Comparison of ENCODE assay signal across 24 cellular contexts in genomic region chr2:233244818-233245217, GRCh38. TPM values are rescaled to one million over a fixed set of nuclear protein-coding genes. Genes with fewer than 3 reads are reported as not detected.
DNase-seq lines count a peak whose midpoint lies in the region; ATAC-seq, FAIRE-seq and TF ChIP-seq lines count a peak whose summit lies in the region.
"Had no signal": no experiment of that assay in that cellular context is flagged by ENCODE, and none has a peak within 500 bp of the region (broad histone marks: within the 10 kb centered on the region; RNA-seq: fewer than 3 reads in every experiment).

No MANE protein-coding gene starts in this region.

- no peak for TF ChIP-seq RAD21 in H1 (IDR thresholded peaks at IDR 0.05 in 1 of 2, conservative IDR thresholded peaks at IDR 0.05 in 1 of 2; ENCODE audit: low read depth in 2 of 2, low read length in 2 of 2)

- H3K27ac ChIP-seq in H1 (ENCODE audit: low read depth, low read length) (no peak overlapping the region), smooth muscle cell (ENCODE audit: low read depth) (peak overlapping the region; percentile 43)
- H3K27ac ChIP-seq: cardiac muscle cell, pancreas, upper lobe of left lung had no signal

- no peak for TF ChIP-seq EP300 in H1 (IDR thresholded peaks at IDR 0.05; ENCODE audit: borderline replicate concordance in 1 of 2, low read depth in 2 of 2, low read length in 2 of 2)

- H3K9ac ChIP-seq in H1 (replicated peaks in 1 of 4; ENCODE audit: extremely low read depth in 1 of 4, low read depth in 3 of 4, low read length in 3 of 4) (no peak overlapping the region), smooth muscle cell (ENCODE audit: low read depth) (no peak overlapping the region)

- no peak overlapping the region for H4K91ac ChIP-seq in H1 (replicated peaks; ENCODE audit: insufficient read length, low read length)

- H2BK120ac ChIP-seq in H1 (replicated peaks; ENCODE audit: low read depth, low read length) = no peak overlapping the region

- H3K27me3 ChIP-seq in H1 (replicated peaks in 1 of 4; ENCODE audit: control insufficient read depth in 3 of 4, extremely low read depth in 1 of 4, insufficient read depth in 3 of 4, low read length in 3 of 4) = peaks cover 0 to 1% (median 0%) of the 10 kb centered on the region in 4 experiments; a peak in 1 of 7 replicates
- no peaks in the 10 kb centered on the region for H3K27me3 ChIP-seq in smooth muscle cell (ENCODE audit: low read depth)
- H3K27me3 ChIP-seq: cardiac muscle cell, pancreas, upper lobe of left lung had no signal

- WGBS in H1 (ENCODE audit: extremely low coverage in 1 of 2, insufficient coverage in 1 of 2, insufficient read length in 1 of 2, insufficient replicate concordance in 2 of 2, low coverage in 1 of 2, low lambda C conversion rate in 2 of 2, missing lambda C conversion rate in 1 of 2), 2 experiments = 86% methylated on average over 5 of the region's 5 CpGs; no CpG with 5 or more reads in 1 of the 2 experiments
- WGBS in smooth muscle cell (ENCODE audit: low lambda C conversion rate) = 56% methylated on average over 5 of the region's 5 CpGs

- H3K4me2 ChIP-seq in H1 (ENCODE audit: insufficient read depth in 1 of 2, low read depth in 2 of 2, low read length in 2 of 2) (no peak overlapping the region), smooth muscle cell (no peak overlapping the region)

- CTCF ChIA-PET in activated naive CD4-positive, alpha-beta T cell treated with anti-CD3 and anti-CD28 coated beads for 36 hours (lab: Charles Lee) = no interaction called here
- CTCF ChIA-PET in H1 (lab: Charles Lee; ENCODE audit: partially characterized antibody) = interaction anchor here (1.1 to 1.7 kb wide), 2 partner anchors 9 to 169 kb away, joined by 3 to 4 read pairs; no protein-coding TSS in a partner anchor
- CTCF ChIA-PET in WTC11 (lab: Charles Lee) = interaction anchor here (0.6 kb wide), 1 partner anchor 98 kb away, joined by 3 read pairs; no protein-coding TSS in a partner anchor

- H4K5ac ChIP-seq in H1 (ENCODE audit: insufficient read length, low read depth, low read length) = no peak overlapping the region

- H3K23ac ChIP-seq in H1 (ENCODE audit: insufficient read length) = no peak overlapping the region

- H2BK15ac ChIP-seq in H1 (ENCODE audit: low read length) = no peak overlapping the region

- H2BK20ac ChIP-seq in H1 (ENCODE audit: low read length) = no peak overlapping the region

- H4K8ac ChIP-seq in H1 (ENCODE audit: extremely low read depth, insufficient read depth, low read length) = no peak overlapping the region

- intact Hi-C loops in activated naive CD4-positive, alpha-beta T cell treated with anti-CD3 and anti-CD28 coated beads for 36 hours (cut with micrococcal nuclease) = loop anchor here (5.0 kb wide), 2 partner anchors 103 to 408 kb away; no protein-coding TSS in a partner anchor

- H3K36me3 Mint-ChIP-seq in activated naive CD4-positive, alpha-beta T cell treated with anti-CD3 and anti-CD28 coated beads, Interleukin-2, amount 50 U/mL, for 24 hours = no peaks in the 10 kb centered on the region
- H3K36me3 Mint-ChIP-seq in activated naive CD4-positive, alpha-beta T cell treated with anti-CD3 and anti-CD28 coated beads for 36 hours (ENCODE audit: low read depth) = no peaks in the 10 kb centered on the region
- H3K36me3 Mint-ChIP-seq in WTC11 = peaks cover 5% of the 10 kb centered on the region

- H3K9me3 ChIP-seq in H1 (ENCODE audit: insufficient read depth in 2 of 2, low read depth in 1 of 2, low read length in 1 of 2) (peaks cover 2% of the 10 kb centered on the region in 2 experiments; a peak in 3 of 4 replicates), smooth muscle cell (replicated peaks; ENCODE audit: low read depth) (no peaks in the 10 kb centered on the region)
- H3K9me3 ChIP-seq: Caco-2, pancreas, upper lobe of left lung had no signal

- peaks cover 69% of the 10 kb centered on the region for H3K4me1 Mint-ChIP-seq in activated naive CD4-positive, alpha-beta T cell treated with anti-CD3 and anti-CD28 coated beads, Interleukin-2, amount 50 U/mL, for 24 hours
- H3K4me1 Mint-ChIP-seq in activated naive CD4-positive, alpha-beta T cell treated with anti-CD3 and anti-CD28 coated beads for 36 hours (ENCODE audit: low read depth) = peaks cover 64% of the 10 kb centered on the region
- no peaks in the 10 kb centered on the region for H3K4me1 Mint-ChIP-seq in WTC11

- H3K79me1 ChIP-seq in H1 (ENCODE audit: low read depth, low read length) = no peaks in the 10 kb centered on the region

- POLR2A ChIA-PET in H1 (lab: Charles Lee; ENCODE audit: partially characterized antibody) = no interaction called here
- POLR2A ChIA-PET in WTC11 (lab: Charles Lee) = no interaction called here

- H3K27me3 Mint-ChIP-seq in activated naive CD4-positive, alpha-beta T cell treated with anti-CD3 and anti-CD28 coated beads, Interleukin-2, amount 50 U/mL, for 24 hours = no peaks in the 10 kb centered on the region
- H3K27me3 Mint-ChIP-seq in activated naive CD4-positive, alpha-beta T cell treated with anti-CD3 and anti-CD28 coated beads for 36 hours (ENCODE audit: low read depth) = no peaks in the 10 kb centered on the region
- H3K27me3 Mint-ChIP-seq in WTC11 (ENCODE audit: low read depth) = no peaks in the 10 kb centered on the region
- H3K27me3 Mint-ChIP-seq: activated naive CD8-positive, alpha-beta T cell treated with anti-CD3 and anti-CD28 coated beads, Interleukin-2, amount 10 ng/mL, durations not matched to agents 7 days and 5 days had no signal

- H3K79me2 ChIP-seq in H1 (ENCODE audit: control insufficient read depth in 1 of 2, insufficient read depth in 2 of 2, low read length in 2 of 2) (no peaks in the 10 kb centered on the region), smooth muscle cell (ENCODE audit: low read depth) (no peaks in the 10 kb centered on the region)

- H3K18ac ChIP-seq in H1 (ENCODE audit: extremely low read depth, low read length) = no peak overlapping the region

- H3K4me3 ChIP-seq in H1 (ENCODE audit: extremely low read depth in 1 of 4, insufficient read depth in 2 of 4, low read depth in 3 of 4, low read length in 4 of 4) (no peak overlapping the region), smooth muscle cell (no peak overlapping the region)
- H3K4me3 ChIP-seq: cardiac muscle cell, GM12878, pancreas, upper lobe of left lung had no signal

- no peaks in the 10 kb centered on the region for H3K4me1 ChIP-seq in H1 (replicated peaks in 1 of 4; ENCODE audit: control insufficient read depth in 3 of 4, insufficient read depth in 4 of 4, low read length in 3 of 4)
- H3K4me1 ChIP-seq in smooth muscle cell (ENCODE audit: low read depth) = no peaks in the 10 kb centered on the region
- H3K4me1 ChIP-seq: Caco-2, pancreas had no signal

- FAIRE-seq in H1 (lab: Jason Lieb, UNC) = no peak
- FAIRE-seq: G401.6, GM12878, pancreas had no signal

- H3K4ac ChIP-seq in H1 (replicated peaks; ENCODE audit: insufficient read length, low read depth, low read length) = no peak overlapping the region

- peak overlapping the region; percentile 81 for H3K27ac Mint-ChIP-seq in activated naive CD4-positive, alpha-beta T cell treated with anti-CD3 and anti-CD28 coated beads, Interleukin-2, amount 50 U/mL, for 24 hours
- H3K27ac Mint-ChIP-seq in activated naive CD4-positive, alpha-beta T cell treated with anti-CD3 and anti-CD28 coated beads for 36 hours = no peak overlapping the region
- no peak overlapping the region for H3K27ac Mint-ChIP-seq in WTC11
- H3K27ac Mint-ChIP-seq: activated naive CD8-positive, alpha-beta T cell treated with anti-CD3 and anti-CD28 coated beads, Interleukin-2, amount 10 ng/mL, durations not matched to agents 7 days and 5 days; stimulated activated effector memory CD8-positive, alpha-beta T cell treated with anti-CD3 and anti-CD28 coated beads, Interleukin-12 subunit alpha, Interleukin-12 subunit beta, amount 100 ng/mL, for 72 hours had no signal

- H2AFZ ChIP-seq in H1 (ENCODE audit: low read length) (0 out of 2 replicates have a peak overlapping the region, but pooled peaks have one; percentile 44), smooth muscle cell (ENCODE audit: low read depth) (no peak overlapping the region)

- H2BK12ac ChIP-seq in H1 (ENCODE audit: low read depth, low read length) = no peak overlapping the region

- H4K20me1 ChIP-seq in H1 (replicated peaks in 1 of 2; ENCODE audit: control insufficient read depth in 1 of 2, insufficient read depth in 2 of 2, low read length in 2 of 2) (no peaks in the 10 kb centered on the region), smooth muscle cell (ENCODE audit: low read depth) (no peaks in the 10 kb centered on the region)

- no peak for TF ChIP-seq POLR2A in H1 (IDR thresholded peaks at IDR 0.05; ENCODE audit: control extremely low read depth in 1 of 2, low read depth in 2 of 2, low read length in 2 of 2)

- DNase-seq in activated naive CD4-positive, alpha-beta T cell treated with anti-CD3 and anti-CD28 coated beads for 36 hours = no peak
- DNase-seq in RKO (ENCODE audit: low spot score) = peak; percentile 17
- DNase-seq in H1 (ENCODE audit: low read depth in 1 of 2, low spot score in 2 of 2) = no peak
- DNase-seq in smooth muscle cell (lab: John Stamatoyannopoulos, UW; ENCODE audit: unreplicated experiment) = no peak
- no peak for DNase-seq in NCI-H345 (lab: John Stamatoyannopoulos, UW)
- DNase-seq in AG08396 (ENCODE audit: low spot score) = no peak
- no peak for DNase-seq in WTC11 (ENCODE audit: low spot score)
- DNase-seq: activated CD4-positive, alpha-beta T cell treated with anti-CD3 and anti-CD28 coated beads for 4 hours; activated naive CD8-positive, alpha-beta T cell treated with anti-CD3 and anti-CD28 coated beads, Interleukin-2, amount 10 ng/mL, durations not matched to agents 7 days and 5 days; activated T-cell treated with anti-CD3 and anti-CD28 coated beads for 4 hours; effector CD4-positive, alpha-beta T cell; Kasumi-1; left colon; NCI-H187; pancreas; SHP77 treated with DMSO at 0.1 percent for 48 hours; T-helper 9 cell; upper lobe of left lung had no signal

- no peak overlapping the region for H3K4me3 Mint-ChIP-seq in activated naive CD4-positive, alpha-beta T cell treated with anti-CD3 and anti-CD28 coated beads, Interleukin-2, amount 50 U/mL, for 24 hours
- H3K4me3 Mint-ChIP-seq in activated naive CD4-positive, alpha-beta T cell treated with anti-CD3 and anti-CD28 coated beads for 36 hours = no peak overlapping the region
- no peak overlapping the region for H3K4me3 Mint-ChIP-seq in WTC11
- H3K4me3 Mint-ChIP-seq: activated naive CD8-positive, alpha-beta T cell treated with anti-CD3 and anti-CD28 coated beads, Interleukin-2, amount 10 ng/mL, durations not matched to agents 7 days and 5 days; stimulated activated effector memory CD8-positive, alpha-beta T cell treated with anti-CD3 and anti-CD28 coated beads, Interleukin-12 subunit alpha, Interleukin-12 subunit beta, amount 100 ng/mL, for 72 hours had no signal

- no peaks in the 10 kb centered on the region for H3K36me3 ChIP-seq in H1 (ENCODE audit: control insufficient read depth in 2 of 4, insufficient read depth in 4 of 4, low read length in 3 of 4)
- H3K36me3 ChIP-seq in smooth muscle cell (ENCODE audit: low read depth) = no peaks in the 10 kb centered on the region
- H3K36me3 ChIP-seq: cardiac muscle cell, pancreas, upper lobe of left lung had no signal

- no peak overlapping the region for H2BK5ac ChIP-seq in H1 (ENCODE audit: low read depth, low read length)

- H3K56ac ChIP-seq in H1 (replicated peaks; ENCODE audit: insufficient read length, low read depth, low read length) = no peak overlapping the region

- TF ChIP-seq CTCF in H1 (IDR thresholded peaks at IDR 0.05; ENCODE audit: control extremely low read depth in 1 of 3, insufficient read depth in 1 of 3, low read depth in 1 of 3, low read length in 3 of 3) = no peak
- TF ChIP-seq CTCF in smooth muscle cell (IDR thresholded peaks at IDR 0.05; ENCODE audit: borderline replicate concordance, insufficient read depth, poor library complexity, severe bottlenecking) = no peak
- no peak for TF ChIP-seq CTCF in WTC11 (IDR thresholded peaks at IDR 0.05)

- H3K23me2 ChIP-seq in H1 (ENCODE audit: low read depth, low read length) = no peaks in the 10 kb centered on the region

- no peaks in the 10 kb centered on the region for H3F3A ChIP-seq in smooth muscle cell (ENCODE audit: low read depth)

- H3K9me3 Mint-ChIP-seq in activated naive CD4-positive, alpha-beta T cell treated with anti-CD3 and anti-CD28 coated beads, Interleukin-2, amount 50 U/mL, for 24 hours = no peaks in the 10 kb centered on the region
- no peaks in the 10 kb centered on the region for H3K9me3 Mint-ChIP-seq in activated naive CD4-positive, alpha-beta T cell treated with anti-CD3 and anti-CD28 coated beads for 36 hours
- H3K9me3 Mint-ChIP-seq in WTC11 = peaks cover 7% of the 10 kb centered on the region
- H3K9me3 Mint-ChIP-seq: activated naive CD8-positive, alpha-beta T cell treated with anti-CD3 and anti-CD28 coated beads, Interleukin-2, amount 10 ng/mL, durations not matched to agents 7 days and 5 days; stimulated activated effector memory CD8-positive, alpha-beta T cell treated with anti-CD3 and anti-CD28 coated beads, Interleukin-12 subunit alpha, Interleukin-12 subunit beta, amount 100 ng/mL, for 72 hours had no signal

- H2AK5ac ChIP-seq in H1 (ENCODE audit: low read depth, low read length) = no peak overlapping the region

- H3K14ac ChIP-seq in H1 (ENCODE audit: insufficient read length) = no peak overlapping the region

- ATAC-seq in WTC11 = no peak
- ATAC-seq: GM12878; left colon; pancreas; stimulated activated effector memory CD8-positive, alpha-beta T cell treated with anti-CD3 and anti-CD28 coated beads, Interleukin-12 subunit alpha, Interleukin-12 subunit beta, amount 100 ng/mL, for 72 hours had no signal

RNA-seq across cellular contexts. Expression of gene ATG16L1, which starts 6.7 kb away (rescaled TPM):
- total RNA-seq in activated naive CD4-positive, alpha-beta T cell treated with anti-CD3 and anti-CD28 coated beads for 36 hours = 10 to 100 TPM; 21.2 to 24.2 TPM
- total RNA-seq in H1 (2021; fragmentation: NEBNext Ultra II Directional; extraction: Animal tissue kit (Norgen Biotek cat#: 25700)) = 28.5 and 31.0 TPM in 2 replicates
- polyA plus RNA-seq in H1 (2011; rRNA removed) (18.3 and 19.8 TPM in 2 replicates), smooth muscle cell (11.2 and 12.5 TPM in 2 replicates)
- polyA plus RNA-seq in H1 (2011; cell fraction: cytosol; rRNA removed) = 28.9 TPM
- polyA plus RNA-seq in H1 (2011; cell fraction: nucleus; rRNA removed) = 56.7 TPM
- 18.7 to 22.8 TPM (median 22.5 TPM) in 4 replicates for polyA plus RNA-seq in H1 (2012, experiment 1 of 2)
- polyA plus RNA-seq in H1 (2012, experiment 2 of 2) = 6.5 TPM
- 16.0 TPM for polyA plus RNA-seq in H1 (2013, experiment 1 of 2)
- polyA plus RNA-seq in H1 (2013, experiment 2 of 2) = 15.4 TPM
- 27.3 and 34.8 TPM in 2 replicates for polyA minus RNA-seq in H1 (2011; rRNA and poly(A)+ RNA removed)
- 22.7 TPM for polyA minus RNA-seq in H1 (2011; cell fraction: cytosol; rRNA and poly(A)+ RNA removed)
- 75.0 TPM for polyA minus RNA-seq in H1 (2011; cell fraction: nucleus; rRNA and poly(A)+ RNA removed)
- total RNA-seq in smooth muscle cell (25.6 and 26.4 TPM in 2 replicates), WTC11 (2021) (31.8 to 36.4 TPM (median 32.5 TPM) in 3 replicates)
